ENCODE assay signal across 19 cellular contexts in the genomic region with DNA sequence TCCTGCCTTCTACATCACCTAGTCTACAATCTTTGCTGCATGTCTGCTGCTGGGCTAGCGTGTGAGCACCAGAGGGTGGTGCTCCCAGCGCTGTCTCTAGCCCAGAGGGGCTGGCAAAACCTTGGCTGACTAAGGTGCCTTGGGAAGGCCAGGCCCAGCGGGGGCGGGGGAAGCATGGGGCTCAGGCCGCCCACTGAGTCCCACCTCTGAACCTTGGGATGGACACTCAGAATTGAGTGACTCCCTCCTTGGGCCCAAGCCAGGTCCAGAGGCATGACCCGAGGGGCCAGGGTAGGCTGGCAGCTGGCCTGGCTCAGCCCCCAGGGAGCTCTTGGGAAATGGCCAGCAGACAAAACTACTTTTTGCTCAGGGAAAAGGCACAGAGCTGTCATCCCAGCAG. TPM values are rescaled to one million over a fixed set of nuclear protein-coding genes. Genes with fewer than 3 reads are reported as not detected.
"Had no signal": no experiment of that assay in that cellular context is flagged by ENCODE, and none has a peak within 500 bp of the region (broad histone marks: within the 10 kb centered on the region; RNA-seq: fewer than 3 reads in every experiment).

No MANE protein-coding gene starts in this region.

- H3K9me3 Mint-ChIP-seq: activated B cell treated with CpG ODN at 0.5 μM for 24 hours; activated naive CD8-positive, alpha-beta T cell treated with anti-CD3 and anti-CD28 coated beads for 36 hours; activated T-cell treated with anti-CD3 and anti-CD28 coated beads, Interleukin-2, amount 50 U/mL, for 24 hours; activated T-helper 17 cell treated with anti-CD3 and anti-CD28 coated beads, Interleukin-2, amount 50 U/mL, for 72 hours; nephron had no signal

- H3K4me3 Mint-ChIP-seq: activated B cell treated with CpG ODN at 0.5 μM for 24 hours; activated CD4-positive, alpha-beta T cell treated with anti-CD3 and anti-CD28 coated beads for 36 hours; activated naive CD8-positive, alpha-beta T cell treated with anti-CD3 and anti-CD28 coated beads for 36 hours; activated T-cell treated with anti-CD3 and anti-CD28 coated beads, Interleukin-2, amount 50 U/mL, for 24 hours; activated T-helper 17 cell treated with anti-CD3 and anti-CD28 coated beads, Interleukin-2, amount 50 U/mL, for 72 hours; nephron had no signal

- H3K27ac Mint-ChIP-seq: activated B cell treated with CpG ODN at 0.5 μM for 24 hours; activated CD4-positive, alpha-beta T cell treated with anti-CD3 and anti-CD28 coated beads for 36 hours; activated naive CD8-positive, alpha-beta T cell treated with anti-CD3 and anti-CD28 coated beads for 36 hours; activated T-helper 17 cell treated with anti-CD3 and anti-CD28 coated beads, Interleukin-2, amount 50 U/mL, for 72 hours; nephron had no signal

- H3K27me3 ChIP-seq: breast epithelium, sigmoid colon had no signal

- DNase-seq: activated B cell treated with CpG ODN at 0.5 μM for 24 hours; activated CD4-positive, alpha-beta T cell treated with anti-CD3 and anti-CD28 coated beads for 36 hours; activated CD4-positive, alpha-beta T cell treated with anti-CD3 and anti-CD28 coated beads, Interleukin-2, amount 50 U/mL, for 4 hours; activated CD8-positive, alpha-beta memory T cell treated with anti-CD3 and anti-CD28 coated beads for 24 hours; activated CD8-positive, alpha-beta memory T cell treated with anti-CD3 and anti-CD28 coated beads, Interleukin-2, amount 50 U/mL, for 4 hours; activated naive CD8-positive, alpha-beta T cell treated with anti-CD3 and anti-CD28 coated beads for 36 hours; activated T-cell treated with anti-CD3 and anti-CD28 coated beads, Interleukin-2, amount 50 U/mL, for 24 hours; amniotic stem cell; cerebellar nuclear complex; effector CD4-positive, alpha-beta T cell; left cardiac atrium; sigmoid colon; stimulated activated CD4-positive, alpha-beta T cell treated with anti-CD3 and anti-CD28 coated beads, Interleukin-2, amount 100 ng/mL, for 48 hours; stimulated activated naive CD4-positive, alpha-beta T cell; T-helper 1 cell had no signal

- H3K4me1 ChIP-seq: breast epithelium, sigmoid colon had no signal

- H3K27me3 Mint-ChIP-seq: activated B cell treated with CpG ODN at 0.5 μM for 24 hours; activated CD4-positive, alpha-beta T cell treated with anti-CD3 and anti-CD28 coated beads for 36 hours; activated naive CD8-positive, alpha-beta T cell treated with anti-CD3 and anti-CD28 coated beads for 36 hours; activated T-cell treated with anti-CD3 and anti-CD28 coated beads, Interleukin-2, amount 50 U/mL, for 24 hours; activated T-helper 17 cell treated with anti-CD3 and anti-CD28 coated beads, Interleukin-2, amount 50 U/mL, for 72 hours had no signal

- H3K4me3 ChIP-seq: breast epithelium, sigmoid colon had no signal

- H3K9me3 ChIP-seq: breast epithelium, sigmoid colon had no signal

- H3K27ac ChIP-seq: breast epithelium, sigmoid colon had no signal

- H3K4me1 Mint-ChIP-seq: activated T-helper 17 cell treated with anti-CD3 and anti-CD28 coated beads, Interleukin-2, amount 50 U/mL, for 72 hours; nephron had no signal

RNA-seq across cellular contexts. Expression of gene GAL3ST1, which starts 7.6 kb away (rescaled TPM):
- total RNA-seq: activated B cell treated with CpG ODN at 0.5 μM for 24 hours; activated CD4-positive, alpha-beta T cell treated with anti-CD3 and anti-CD28 coated beads for 36 hours; activated naive CD8-positive, alpha-beta T cell treated with anti-CD3 and anti-CD28 coated beads for 36 hours; myocyte had no signal

RNA-seq across cellular contexts. Expression of gene TCN2, which starts 24.9 kb away (rescaled TPM):
- total RNA-seq: activated B cell treated with CpG ODN at 0.5 μM for 24 hours had no signal

RNA-seq across cellular contexts. Expression of gene SEC14L6, which starts 35.5 kb away (rescaled TPM):
- total RNA-seq: activated B cell treated with CpG ODN at 0.5 μM for 24 hours; activated CD4-positive, alpha-beta T cell treated with anti-CD3 and anti-CD28 coated beads for 36 hours; activated naive CD8-positive, alpha-beta T cell treated with anti-CD3 and anti-CD28 coated beads for 36 hours; activated T-helper 17 cell treated with anti-CD3 and anti-CD28 coated beads, Interleukin-2, amount 50 U/mL, for 72 hours; myocyte had no signal
